ENCODE assay signal across 8 cellular contexts in the genomic region with DNA sequence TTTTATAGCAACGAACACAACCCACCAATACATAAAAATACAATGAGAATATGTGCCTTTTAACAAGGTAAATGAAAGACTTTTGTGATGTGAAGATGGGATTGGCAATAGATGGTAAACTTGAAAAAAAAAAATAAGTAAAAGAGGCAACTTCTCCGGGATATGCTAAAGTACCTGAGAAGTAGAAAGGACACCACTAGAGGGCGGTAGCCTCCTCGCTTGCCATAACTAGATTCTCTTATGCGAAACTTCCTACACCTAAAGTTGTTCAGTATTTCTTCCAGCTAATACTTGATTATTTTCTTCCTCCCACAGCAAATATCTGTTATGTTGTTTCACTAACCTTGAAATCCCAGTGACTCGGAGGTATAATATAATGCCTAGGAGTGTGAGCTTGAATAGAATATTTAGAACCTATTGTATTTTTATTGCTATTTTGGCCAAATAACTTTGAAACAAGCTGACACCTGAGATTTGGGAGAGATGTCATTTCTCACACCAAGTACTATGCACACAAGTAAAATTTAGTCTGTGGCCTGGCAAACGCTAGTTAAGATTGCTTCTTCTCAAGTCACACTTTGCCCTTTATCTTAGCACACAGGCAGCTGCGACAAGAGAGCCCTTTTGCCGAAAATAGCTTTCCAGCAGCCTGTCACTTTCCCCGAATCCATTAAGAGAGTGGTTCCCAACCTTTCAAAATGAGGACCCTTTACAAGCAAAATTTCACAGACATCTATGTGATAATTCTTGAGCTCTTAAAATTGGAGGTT. TPM values are rescaled to one million over a fixed set of nuclear protein-coding genes. Genes with fewer than 3 reads are reported as not detected.
A peak's percentile ranks its signal among the peaks of the same experiment; 100 is the strongest.
DNase-seq lines count a peak whose midpoint lies in the region; ATAC-seq and TF ChIP-seq lines count a peak whose summit lies in the region.

No MANE protein-coding gene starts in this region.

- no peak overlapping the region for H3K4me3 ChIP-seq in colonic mucosa
- H3K4me3 ChIP-seq in right lobe of liver: peak overlapping the region in 1 of 3 donors; percentile 6

- H3K27me3 ChIP-seq in colonic mucosa: no peaks in the 10 kb centered on the region
- no peaks in the 10 kb centered on the region for H3K27me3 ChIP-seq in right lobe of liver

- ATAC-seq in HG02885 (IDR thresholded peaks at IDR 0.05; ENCODE audit: poor library complexity, unreplicated experiment): peak; percentile 95
- ATAC-seq in right lobe of liver: peak; percentile 80 to 90 (median 88)

- 10% methylated on average over 10 of the region's 10 CpGs for WGBS in right lobe of liver (ENCODE audit: insufficient coverage, low coverage, low lambda C conversion rate, missing lambda C conversion rate)

- TF ChIP-seq CTCF in colonic mucosa (IDR thresholded peaks at IDR 0.05): peak; percentile 86
- TF ChIP-seq CTCF in right lobe of liver (IDR thresholded peaks at IDR 0.05): peak; percentile 80 to 97 (median 91)

- DNase-seq in activated gamma-delta T cell treated with Interleukin-2 at 50 U/mL for 16 hours (peak; percentile 55), activated gamma-delta T cell (lab: John Stamatoyannopoulos, UW) (no peak), NCI-H2196 (lab: John Stamatoyannopoulos, UW; ENCODE audit: unreplicated experiment) (peak; percentile 41), colonic mucosa (peak; percentile 79), right lobe of liver (peak; percentile 40 to 77 (median 64))
- peak in 3 of 4 experiments; percentile 3 to 11 (median 6) for DNase-seq in activated CD4-positive, CD25-positive, alpha-beta regulatory T cell (lab: John Stamatoyannopoulos, UW)
- peak; percentile 31 to 34 (median 33) for DNase-seq in stimulated activated CD4-positive, alpha-beta T cell treated with anti-CD3 and anti-CD28 coated beads, TNF-alpha, amount 100 ng/mL, for 24 hours (ENCODE audit: low read depth in 3 of 3)

- H3K4me1 ChIP-seq in colonic mucosa (no peaks in the 10 kb centered on the region), right lobe of liver (peaks cover 0 to 25% (median 6%) of the 10 kb centered on the region in 4 donors)

- no peak overlapping the region for H3K9ac ChIP-seq in colonic mucosa (ENCODE audit: low read depth in 2 of 2, low read length in 2 of 2)

- H3K9me3 ChIP-seq in colonic mucosa (no peaks in the 10 kb centered on the region), right lobe of liver (no peaks in the 10 kb centered on the region)

- TF ChIP-seq POLR2A in right lobe of liver (IDR thresholded peaks at IDR 0.05): no peak

- H3K27ac ChIP-seq in colonic mucosa (no peak overlapping the region), right lobe of liver (peak overlapping the region in 1 of 3 donors; percentile 33)

- intact Hi-C loops in colonic mucosa (cut with DNase I) (loop anchor here (2.0 kb wide), 1 partner anchor 184 kb away; no protein-coding TSS in a partner anchor), right lobe of liver (cut with DNase I) (loop anchor here (10.0 kb wide), 1 partner anchor 188 kb away; no protein-coding TSS in a partner anchor)

- H3K36me3 ChIP-seq in colonic mucosa (no peaks in the 10 kb centered on the region), right lobe of liver (no peaks in the 10 kb centered on the region)

RNA-seq across cellular contexts. Expression of gene PDLIM5, which starts 44.9 kb away (rescaled TPM):
- 100 to 1,000 TPM; 129 to 168 TPM for total RNA-seq in colonic mucosa
- 100 to 1,000 TPM in 3 of 6 experiments, 10 to 100 TPM in 3; 71.9 to 135 (median 101) TPM for total RNA-seq in right lobe of liver
